ENCODE assay signal across 1 cellular context in genomic region chr1:198935371-198935921, GRCh38.
TF ChIP-seq lines count a peak whose summit lies in the region.

No MANE protein-coding gene starts in this region.

TF ChIP-seq in GM12878, 131 proteins besides CTCF, POLR2A, EP300 and RAD21 (continued from another document and continues in another):
- TF ChIP-seq REST (IDR thresholded peaks at IDR 0.05; ENCODE audit: low read depth, low read length) (no peak), MTA3 (IDR thresholded peaks at IDR 0.05; ENCODE audit: borderline replicate concordance, low read length) (no peak; the same call in 1 of the 2 replicates), GATAD2B (conservative IDR thresholded peaks at IDR 0.05; ENCODE audit: low read depth) (0 out of 2 replicates have a peak, but pooled peaks have one; percentile 63), CBFB (IDR thresholded peaks at IDR 0.05; ENCODE audit: low read depth) (no peak; the same call in 1 of the 2 replicates), HDAC2 (IDR thresholded peaks at IDR 0.05) (no peak), MXI1 (IDR thresholded peaks at IDR 0.05; ENCODE audit: low read depth, low read length) (no peak), ASH2L (IDR thresholded peaks at IDR 0.05; ENCODE audit: borderline replicate concordance, low read depth) (no peak), HDGF (IDR thresholded peaks at IDR 0.05) (no peak), KAT2A (conservative IDR thresholded peaks at IDR 0.05; ENCODE audit: control insufficient read depth, low read depth, low read length) (no peak), SMARCA5 (IDR thresholded peaks at IDR 0.05) (no peak), POU2F2 (IDR thresholded peaks at IDR 0.05; ENCODE audit: borderline replicate concordance, low read depth, low read length) (peak; percentile 51; the same call in 1 of the 3 replicates), BCL3 (IDR thresholded peaks at IDR 0.05; ENCODE audit: borderline replicate concordance, insufficient read depth, low read depth, low read length, poor library complexity, severe bottlenecking) (no peak), EZH2 (IDR thresholded peaks at IDR 0.05; ENCODE audit: borderline replicate concordance, control insufficient read depth, low read depth, low read length) (no peak), DPF2 (IDR thresholded peaks at IDR 0.05) (peak; percentile 64), IKZF1 (conservative IDR thresholded peaks at IDR 0.05) (peak; percentile 58; the same call in 1 of the 2 replicates), WRNIP1 (IDR thresholded peaks at IDR 0.05; ENCODE audit: borderline replicate concordance, low read depth, low read length) (no peak), BACH1 (IDR thresholded peaks at IDR 0.05; ENCODE audit: borderline replicate concordance) (no peak), YY1 (IDR thresholded peaks at IDR 0.05; ENCODE audit: low read depth, low read length) (no peak), NR2F1 (conservative IDR thresholded peaks at IDR 0.05) (no peak), POLR2AphosphoS5 (IDR thresholded peaks at IDR 0.05; ENCODE audit: low read length) (peak; percentile 61; the same call in 1 of the 2 replicates), CREB1 (IDR thresholded peaks at IDR 0.05; ENCODE audit: low read depth) (no peak), E2F8 (IDR thresholded peaks at IDR 0.05; ENCODE audit: low read depth, partially characterized antibody) (no peak), IRF3 (IDR thresholded peaks at IDR 0.05) (no peak), CHD4 (IDR thresholded peaks at IDR 0.05) (no peak), PBX3 (IDR thresholded peaks at IDR 0.05; ENCODE audit: insufficient replicate concordance, low read depth, low read length) (no peak), RELA (IDR thresholded peaks at IDR 0.05; ENCODE audit: borderline replicate concordance, partially characterized antibody) (no peak), GABPA (IDR thresholded peaks at IDR 0.05; ENCODE audit: low read depth) (no peak), PML (IDR thresholded peaks at IDR 0.05; ENCODE audit: low read length) (no peak), CEBPZ (IDR thresholded peaks at IDR 0.05; ENCODE audit: low read depth, low read length) (no peak), NFIC (IDR thresholded peaks at IDR 0.05; ENCODE audit: low read depth, low read length) (peak; percentile 58), JUNB (IDR thresholded peaks at IDR 0.05) (no peak), RCOR1 (conservative IDR thresholded peaks at IDR 0.05; ENCODE audit: low read depth, low read length) (0 out of 2 replicates have a peak, but pooled peaks have one; percentile 15), FOXK2 (IDR thresholded peaks at IDR 0.05) (no peak), ESRRA (IDR thresholded peaks at IDR 0.05; ENCODE audit: low read length) (no peak), SUZ12 (IDR thresholded peaks at IDR 0.05; ENCODE audit: unreplicated experiment) (no peak), ATF2 (IDR thresholded peaks at IDR 0.05; ENCODE audit: low read length) (no peak), KLF5 (IDR thresholded peaks at IDR 0.05; ENCODE audit: partially characterized antibody) (no peak), NKRF (conservative IDR thresholded peaks at IDR 0.05) (no peak), USF2 (IDR thresholded peaks at IDR 0.05; ENCODE audit: borderline replicate concordance, low read depth, low read length) (no peak), SREBF1 (IDR thresholded peaks at IDR 0.05; ENCODE audit: low read length) (no peak), YBX1 (IDR thresholded peaks at IDR 0.05) (peak; percentile 50; the same call in 1 of the 2 replicates), MEF2A (IDR thresholded peaks at IDR 0.05; ENCODE audit: insufficient read depth, low read depth, low read length) (no peak), RUNX3 (IDR thresholded peaks at IDR 0.05; ENCODE audit: low read length) (peak; percentile 37; the same call in 1 of the 2 replicates), CBX5 (IDR thresholded peaks at IDR 0.05; ENCODE audit: low read depth) (no peak)
